In genomic region chr11:65410936-65411680, GRCh38 we compare ENCODE assay signal across 1 cellular context.
TF ChIP-seq lines count a peak whose summit lies in the region.

No MANE protein-coding gene starts in this region.

TF ChIP-seq in GM23338, 12 proteins besides CTCF, POLR2A, EP300 and RAD21:
- no peak for TF ChIP-seq ZNF462 (CRISPR knock-in tag; IDR thresholded peaks at IDR 0.05)
- TF ChIP-seq EZH2 (IDR thresholded peaks at IDR 0.05; ENCODE audit: low read depth, unreplicated experiment) = no peak
- TF ChIP-seq JUNB (IDR thresholded peaks at IDR 0.05; ENCODE audit: unreplicated experiment) = no peak
- no peak for TF ChIP-seq CREB1 (CRISPR knock-in tag; IDR thresholded peaks at IDR 0.05; ENCODE audit: low read depth)
- TF ChIP-seq STAT1 (IDR thresholded peaks at IDR 0.05; ENCODE audit: unreplicated experiment) = no peak
- TF ChIP-seq ETS1 (IDR thresholded peaks at IDR 0.05) = no peak
- no peak for TF ChIP-seq EZH2phosphoT487 (IDR thresholded peaks at IDR 0.05; ENCODE audit: unreplicated experiment)
- TF ChIP-seq REST (IDR thresholded peaks at IDR 0.05; ENCODE audit: unreplicated experiment) = no peak
- TF ChIP-seq POLR2AphosphoS5 (IDR thresholded peaks at IDR 0.05; ENCODE audit: low read depth) = no peak
- TF ChIP-seq NANOG (IDR thresholded peaks at IDR 0.05; ENCODE audit: borderline replicate concordance) = no peak
- no peak for TF ChIP-seq ZNF331 (CRISPR knock-in tag; IDR thresholded peaks at IDR 0.05; ENCODE audit: low read depth)
- TF ChIP-seq ZNF114 (CRISPR knock-in tag; IDR thresholded peaks at IDR 0.05) = no peak
TF ChIP-seq in GM23338: peak in this region for 0.
